Comparison of ENCODE assay signal across 16 cellular contexts in genomic region chr6:54981276-54981609, GRCh38.
A peak's percentile ranks its signal among the peaks of the same experiment; 100 is the strongest.
DNase-seq lines count a peak whose midpoint lies in the region; ATAC-seq and TF ChIP-seq lines count a peak whose summit lies in the region.
"Had no signal": no experiment of that assay in that cellular context is flagged by ENCODE, and none has a peak within 500 bp of the region (broad histone marks: within the 10 kb centered on the region; RNA-seq: fewer than 3 reads in every experiment).

No MANE protein-coding gene starts in this region.

- peak overlapping the region; percentile 56 for H2BK5ac ChIP-seq in IMR-90 (ENCODE audit: low read depth, low read length, poor library complexity, severe bottlenecking)

- no peaks in the 10 kb centered on the region for H3K9me1 ChIP-seq in IMR-90 (ENCODE audit: insufficient read depth, low read length)

- no peak overlapping the region for H2AK9ac ChIP-seq in IMR-90 (replicated peaks; ENCODE audit: low read depth, low read length, poor library complexity)

- H3K27me3 Mint-ChIP-seq in Calu3 (ENCODE audit: unreplicated experiment) (no peaks in the 10 kb centered on the region), nephron progenitor cell (ENCODE audit: low read depth, poor library complexity) (peaks cover 3% of the 10 kb centered on the region)
- H3K27me3 Mint-ChIP-seq in activated CD4-positive, alpha-beta T cell treated with anti-CD3 and anti-CD28 coated beads for 36 hours: no peaks in the 10 kb centered on the region

- no peak overlapping the region for H2AK5ac ChIP-seq in IMR-90 (ENCODE audit: low read depth, low read length)

- no peak for TF ChIP-seq CTCF in Calu3 (IDR thresholded peaks at IDR 0.05; ENCODE audit: unreplicated experiment)
- no peak for TF ChIP-seq CTCF in IMR-90 (conservative IDR thresholded peaks at IDR 0.05; ENCODE audit: low read depth, low read length)
- no peak for TF ChIP-seq CTCF in nephron progenitor cell (IDR thresholded peaks at IDR 0.05)

- ATAC-seq in IMR-90 (ENCODE audit: low read depth): peak; percentile 71; the same call in 1 of the 2 replicates
- no peak for ATAC-seq in GM21576 (IDR thresholded peaks at IDR 0.05; ENCODE audit: unreplicated experiment)
- no peak for ATAC-seq in activated CD4-positive, alpha-beta T cell treated with anti-CD3 and anti-CD28 coated beads for 36 hours
- ATAC-seq: K562 had no signal

- no TSS peak for BruUV-seq in Calu3 (replicated peaks; lab: Mats Ljungman, UMichigan)
- BruUV-seq in IMR-90 (replicated peaks; lab: Mats Ljungman, UMichigan): no TSS peak

- H4K91ac ChIP-seq in IMR-90 (ENCODE audit: insufficient read depth, low read depth, low read length): peak overlapping the region; percentile 65; the same call in 1 of the 2 replicates

- no peak overlapping the region for H2BK20ac ChIP-seq in IMR-90 (ENCODE audit: low read depth, low read length)

- H3K9me3 Mint-ChIP-seq in Calu3 (ENCODE audit: low read depth, unreplicated experiment): peaks cover 5% of the 10 kb centered on the region
- peaks cover 14% of the 10 kb centered on the region for H3K9me3 Mint-ChIP-seq in nephron progenitor cell
- H3K9me3 Mint-ChIP-seq in activated CD4-positive, alpha-beta T cell treated with anti-CD3 and anti-CD28 coated beads for 36 hours (ENCODE audit: low read depth): peaks cover 26% of the 10 kb centered on the region

- H4K5ac ChIP-seq in IMR-90 (ENCODE audit: low read depth, low read length): no peak overlapping the region

- no CpG with 5 or more reads among the region's 2 CpGs for WGBS in IMR-90 (ENCODE audit: extremely low coverage in 2 of 2, insufficient read length in 1 of 2), 2 experiments

- H3K18ac ChIP-seq in IMR-90 (ENCODE audit: low read depth, low read length): peak overlapping the region; percentile 69; the same call in 1 of the 2 replicates

- peak overlapping the region; percentile 54; the same call in 1 of the 2 replicates for H3K27ac ChIP-seq in IMR-90 (ENCODE audit: insufficient read depth, low read length)
- H3K27ac ChIP-seq: C4-2B, SJSA1 had no signal

- H3K36me3 ChIP-seq in IMR-90 (ENCODE audit: control insufficient read depth, insufficient read depth, low read length): no peaks in the 10 kb centered on the region
- H3K36me3 ChIP-seq: SJSA1 had no signal

- H3K4me3 Mint-ChIP-seq in Calu3 (ENCODE audit: low read depth, unreplicated experiment): no peak overlapping the region
- H3K4me3 Mint-ChIP-seq in nephron progenitor cell: no peak overlapping the region
- H3K4me3 Mint-ChIP-seq in activated CD4-positive, alpha-beta T cell treated with anti-CD3 and anti-CD28 coated beads for 36 hours: no peak overlapping the region

- in situ Hi-C loops in IMR-90 (cut with MboI; ENCODE audit: low sequenced_read_pairs): no loop called here

- H4K8ac ChIP-seq in IMR-90 (ENCODE audit: low read depth in 2 of 2, low read length in 2 of 2): 0 out of 4 replicates have a peak overlapping the region, but pooled peaks of 1 of the 2 experiments have one; percentile 55

- H3K79me1 ChIP-seq in IMR-90 (ENCODE audit: low read depth in 1 of 2, low read length in 2 of 2): no peaks in the 10 kb centered on the region

- H3K56ac ChIP-seq in IMR-90 (ENCODE audit: extremely low read depth, insufficient read depth, low read length): no peak overlapping the region

- no peak overlapping the region for H3K4me2 ChIP-seq in IMR-90 (ENCODE audit: low read depth, low read length)

- TF ChIP-seq RAD21 in IMR-90 (IDR thresholded peaks at IDR 0.05; ENCODE audit: low read length): no peak

- no peak overlapping the region for H2AFZ ChIP-seq in IMR-90 (replicated peaks; ENCODE audit: low read length, poor library complexity)

- no peaks in the 10 kb centered on the region for H4K20me1 ChIP-seq in IMR-90 (ENCODE audit: insufficient read depth, low read length)

- H3K4me1 ChIP-seq in IMR-90 (ENCODE audit: control insufficient read depth, insufficient read depth, low read length): peaks cover 4% of the 10 kb centered on the region
- H3K4me1 ChIP-seq: SJSA1 had no signal

- DNase-seq in Calu3 (no peak), IMR-90 (no peak), amniotic stem cell (lab: John Stamatoyannopoulos, UW) (peak; percentile 9), skeletal muscle cell (ENCODE audit: low read depth) (peak; percentile 78), nephron progenitor cell (no peak)
- no peak for DNase-seq in activated CD4-positive, alpha-beta T cell treated with anti-CD3 and anti-CD28 coated beads for 36 hours
- DNase-seq: AML-193; DMS79 treated with DMSO at 0.1 percent for 48 hours; NCI-H1105; NCI-H2081 treated with DMSO at 0.1 percent for 48 hours; NCI-H748 treated with DMSO at 0.1 percent for 48 hours; NK-92 treated with Interleukin-12 subunit alpha and Interleukin-12 subunit beta, amount 100 ng/mL, for 24 hours had no signal

- TF ChIP-seq POLR2A in IMR-90 (IDR thresholded peaks at IDR 0.05; ENCODE audit: low read depth, low read length): no peak

- H3K4ac ChIP-seq in IMR-90 (ENCODE audit: low read depth, low read length): peak overlapping the region; percentile 62

- H3K36me3 Mint-ChIP-seq in Calu3 (ENCODE audit: insufficient read depth, unreplicated experiment): no peaks in the 10 kb centered on the region
- no peaks in the 10 kb centered on the region for H3K36me3 Mint-ChIP-seq in nephron progenitor cell (ENCODE audit: low read depth)
- no peaks in the 10 kb centered on the region for H3K36me3 Mint-ChIP-seq in activated CD4-positive, alpha-beta T cell treated with anti-CD3 and anti-CD28 coated beads for 36 hours (ENCODE audit: low read depth)

- peak overlapping the region; percentile 23; the same call in 1 of the 2 replicates for H3K14ac ChIP-seq in IMR-90 (replicated peaks; ENCODE audit: low read depth, low read length)

- H3K4me3 ChIP-seq in IMR-90 (ENCODE audit: insufficient read depth, low read depth, low read length) (no peak overlapping the region), skeletal muscle cell (ENCODE audit: low read depth, low read length) (no peak overlapping the region)
- H3K4me3 ChIP-seq: K562, SJSA1 had no signal

- H3K27ac Mint-ChIP-seq in Calu3 (ENCODE audit: unreplicated experiment) (peak overlapping the region; percentile 76), nephron progenitor cell (no peak overlapping the region)
- H3K27ac Mint-ChIP-seq in activated CD4-positive, alpha-beta T cell treated with anti-CD3 and anti-CD28 coated beads for 36 hours: no peak overlapping the region

- intact Hi-C loops in Calu3 (cut with micrococcal nuclease; ENCODE audit: unreplicated experiment) (loop anchor here (10.0 kb wide), 1 partner anchor 106 kb away; no protein-coding TSS in a partner anchor), IMR-90 (cut with micrococcal nuclease) (no loop called here)
- intact Hi-C loops in activated CD4-positive, alpha-beta T cell treated with anti-CD3 and anti-CD28 coated beads for 36 hours (cut with DNase I, micrococcal nuclease): no loop called here

- no peak overlapping the region for H3K9ac ChIP-seq in IMR-90 (ENCODE audit: low read depth, low read length)

- H3K27me3 ChIP-seq in IMR-90 (ENCODE audit: control insufficient read depth, insufficient read depth, low read length): no peaks in the 10 kb centered on the region
- H3K27me3 ChIP-seq: SJSA1 had no signal

- dilution Hi-C loops in IMR-90 (cut with HindIII; ENCODE audit: low sequenced_read_pairs, unreplicated experiment): no loop called here

- POLR2A ChIA-PET in IMR-90 (lab: Charles Lee; ENCODE audit: unreplicated experiment): no interaction called here
- POLR2A ChIA-PET in activated CD4-positive, alpha-beta T cell treated with anti-CD3 and anti-CD28 coated beads for 36 hours (lab: Charles Lee): no interaction called here

- peak overlapping the region; percentile 38; the same call in 1 of the 2 replicates for H2BK120ac ChIP-seq in IMR-90 (ENCODE audit: low read depth, low read length)

- no peaks in the 10 kb centered on the region; the same call in 1 of the 2 replicates for H3K9me3 ChIP-seq in IMR-90 (ENCODE audit: control insufficient read depth, insufficient read depth, low read length)

- H3K4me1 Mint-ChIP-seq in Calu3 (ENCODE audit: low read depth, unreplicated experiment): peaks cover 20% of the 10 kb centered on the region
- H3K4me1 Mint-ChIP-seq in nephron progenitor cell: no peaks in the 10 kb centered on the region
- no peaks in the 10 kb centered on the region for H3K4me1 Mint-ChIP-seq in activated CD4-positive, alpha-beta T cell treated with anti-CD3 and anti-CD28 coated beads for 36 hours

- no peak overlapping the region for H3K23ac ChIP-seq in IMR-90 (ENCODE audit: low read depth, low read length)

- CTCF ChIA-PET in Calu3 (lab: Charles Lee): no interaction called here
- CTCF ChIA-PET in IMR-90 (lab: Yijun Ruan, JAX): no interaction called here
- CTCF ChIA-PET in activated CD4-positive, alpha-beta T cell treated with anti-CD3 and anti-CD28 coated beads for 36 hours (lab: Charles Lee): no interaction called here

- H2BK15ac ChIP-seq in IMR-90 (ENCODE audit: low read depth, low read length): no peak overlapping the region; the same call in 2 of the 3 replicates

TF ChIP-seq in IMR-90, 13 proteins besides CTCF, POLR2A, EP300 and RAD21 (continues in another document):
- TF ChIP-seq RFX5 (IDR thresholded peaks at IDR 0.05; ENCODE audit: low read depth, low read length): no peak
- TF ChIP-seq ELK1 (IDR thresholded peaks at IDR 0.05; ENCODE audit: borderline replicate concordance, low read depth, low read length): no peak
- TF ChIP-seq MXI1 (IDR thresholded peaks at IDR 0.05; ENCODE audit: borderline replicate concordance, low read depth, low read length): no peak
- TF ChIP-seq BHLHE40 (IDR thresholded peaks at IDR 0.05; ENCODE audit: low read depth, low read length): no peak
- TF ChIP-seq FOS (IDR thresholded peaks at IDR 0.05; ENCODE audit: low read depth, low read length): no peak
- no peak for TF ChIP-seq MAFK (IDR thresholded peaks at IDR 0.05; ENCODE audit: low read depth, low read length)
- no peak for TF ChIP-seq USF2 (IDR thresholded peaks at IDR 0.05; ENCODE audit: low read depth, low read length)
- TF ChIP-seq CHD1 (IDR thresholded peaks at IDR 0.05; ENCODE audit: low read depth, low read length): no peak

Comparison
In these comparisons a context has a peak if more than half of its experiments do, and no peak if none do; other contexts are left out.
1. DNase-seq: peak in amniotic stem cell (single experiment) and skeletal muscle cell (single experiment); none in Calu3 (single experiment), IMR-90 (single experiment), nephron progenitor cell (single experiment) and activated CD4-positive, alpha-beta T cell treated with anti-CD3 and anti-CD28 coated beads for 36 hours (single experiment).